ENCODE assay signal across 17 cellular contexts in genomic region chr6:166487148-166487547, GRCh38.
DNase-seq lines count a peak whose midpoint lies in the region; ATAC-seq and TF ChIP-seq lines count a peak whose summit lies in the region.
"Had no signal": no experiment of that assay in that cellular context is flagged by ENCODE, and none has a peak within 500 bp of the region (broad histone marks: within the 10 kb centered on the region; RNA-seq: fewer than 3 reads in every experiment).

No MANE protein-coding gene starts in this region.

- no peaks in the 10 kb centered on the region for H3K9me2 ChIP-seq in DOHH2 (replicated peaks; ENCODE audit: control insufficient read depth, low read length)

- peaks cover 19% of the 10 kb centered on the region for H3K4me1 Mint-ChIP-seq in activated CD4-positive, alpha-beta T cell treated with anti-CD3 and anti-CD28 coated beads for 36 hours
- peaks cover 10% of the 10 kb centered on the region for H3K4me1 Mint-ChIP-seq in activated naive CD8-positive, alpha-beta T cell treated with anti-CD3 and anti-CD28 coated beads for 36 hours
- H3K4me1 Mint-ChIP-seq in natural killer cell treated with Interleukin-12 subunit alpha and Interleukin-12 subunit beta and Interleukin-15 and Interleukin-18, amount 100 ng/mL, for 72 hours (ENCODE audit: low read depth in 2 of 2) = peaks cover 14 to 18% of the 10 kb centered on the region in 2 donors
- peaks cover 23% of the 10 kb centered on the region for H3K4me1 Mint-ChIP-seq in chondrocyte (ENCODE audit: low read depth)

- H3K27ac ChIP-seq in DOHH2 (ENCODE audit: low read depth, low read length) = peak overlapping the region; percentile 85
- no peak overlapping the region for H3K27ac ChIP-seq in coronary artery
- H3K27ac ChIP-seq: neural progenitor cell had no signal

- POLR2A ChIA-PET in activated CD4-positive, alpha-beta T cell treated with anti-CD3 and anti-CD28 coated beads for 36 hours (lab: Charles Lee) = no interaction called here

- H3K4me3 ChIP-seq in DOHH2 (ENCODE audit: low read length) (0 out of 2 replicates have a peak overlapping the region, but pooled peaks have one; percentile 53), coronary artery (no peak overlapping the region)
- H3K4me3 ChIP-seq: gastrocnemius medialis, GM12878, neural progenitor cell had no signal

- peak overlapping the region; percentile 69; the same call in 1 of the 2 replicates for H3K4me2 ChIP-seq in DOHH2 (ENCODE audit: low read length)
- H3K4me2 ChIP-seq: neural progenitor cell had no signal

- no peaks in the 10 kb centered on the region for H3K79me2 ChIP-seq in DOHH2 (ENCODE audit: control insufficient read depth, low read length)

- ATAC-seq in activated CD4-positive, alpha-beta T cell treated with anti-CD3 and anti-CD28 coated beads for 36 hours = no peak
- no peak for ATAC-seq in natural killer cell treated with Interleukin-12 subunit alpha and Interleukin-12 subunit beta and Interleukin-15 and Interleukin-18, amount 100 ng/mL, for 72 hours
- no peak for ATAC-seq in HG03432 (IDR thresholded peaks at IDR 0.05; ENCODE audit: unreplicated experiment)
- ATAC-seq: gastrocnemius medialis, sciatic nerve had no signal

- peaks cover 3% of the 10 kb centered on the region; the same call in 1 of the 2 replicates for H3F3A ChIP-seq in DOHH2 (ENCODE audit: control insufficient read depth, insufficient read depth)

- H3K36me3 Mint-ChIP-seq in activated CD4-positive, alpha-beta T cell treated with anti-CD3 and anti-CD28 coated beads for 36 hours (ENCODE audit: low read depth) = peaks cover 13% of the 10 kb centered on the region
- H3K36me3 Mint-ChIP-seq in activated naive CD8-positive, alpha-beta T cell treated with anti-CD3 and anti-CD28 coated beads for 36 hours = peaks cover 16% of the 10 kb centered on the region
- peaks cover 10% of the 10 kb centered on the region for H3K36me3 Mint-ChIP-seq in natural killer cell treated with Interleukin-12 subunit alpha and Interleukin-12 subunit beta and Interleukin-15 and Interleukin-18, amount 100 ng/mL, for 72 hours
- H3K36me3 Mint-ChIP-seq in chondrocyte (ENCODE audit: low read depth) = peaks cover 42% of the 10 kb centered on the region

- no peak for TF ChIP-seq CTCF in DOHH2 (IDR thresholded peaks at IDR 0.05; ENCODE audit: low read depth, low read length, poor library complexity, severe bottlenecking)
- TF ChIP-seq CTCF in chondrocyte (IDR thresholded peaks at IDR 0.05) = no peak
- no peak for TF ChIP-seq CTCF in coronary artery (IDR thresholded peaks at IDR 0.05)

- H3K36me3 ChIP-seq in DOHH2 (ENCODE audit: control insufficient read depth, low read length) = peaks cover 3% of the 10 kb centered on the region; the same call in 1 of the 2 replicates
- H3K36me3 ChIP-seq: neural progenitor cell had no signal

- H3K4me1 ChIP-seq in DOHH2 (ENCODE audit: control insufficient read depth, low read length) = peaks cover 59% of the 10 kb centered on the region

- no peaks in the 10 kb centered on the region for H3K27me3 Mint-ChIP-seq in activated CD4-positive, alpha-beta T cell treated with anti-CD3 and anti-CD28 coated beads for 36 hours
- H3K27me3 Mint-ChIP-seq in activated naive CD8-positive, alpha-beta T cell treated with anti-CD3 and anti-CD28 coated beads for 36 hours = no peaks in the 10 kb centered on the region
- H3K27me3 Mint-ChIP-seq in natural killer cell treated with Interleukin-12 subunit alpha and Interleukin-12 subunit beta and Interleukin-15 and Interleukin-18, amount 100 ng/mL, for 72 hours = no peaks in the 10 kb centered on the region
- H3K27me3 Mint-ChIP-seq in chondrocyte (ENCODE audit: low read depth) = no peaks in the 10 kb centered on the region

- no peaks in the 10 kb centered on the region for H4K20me1 ChIP-seq in DOHH2 (ENCODE audit: control insufficient read depth, insufficient read depth, low read depth, low read length)

- intact Hi-C loops in activated CD4-positive, alpha-beta T cell treated with anti-CD3 and anti-CD28 coated beads for 36 hours (cut with DNase I, micrococcal nuclease) = loop anchor here (5.0 kb wide), 1 partner anchor 70 kb away; no protein-coding TSS in a partner anchor

- peaks cover 6% of the 10 kb centered on the region; the same call in 1 of the 2 replicates for H3K9me3 ChIP-seq in DOHH2 (ENCODE audit: control insufficient read depth, insufficient read depth, low read length)
- H3K9me3 ChIP-seq: gastrocnemius medialis had no signal

- CTCF ChIA-PET in activated CD4-positive, alpha-beta T cell treated with anti-CD3 and anti-CD28 coated beads for 36 hours (lab: Charles Lee) = interaction anchor here (0.8 kb wide), 1 partner anchor 76 kb away, joined by 3 read pairs; no protein-coding TSS in a partner anchor

- no peak for DNase-seq in activated CD4-positive, alpha-beta T cell treated with anti-CD3 and anti-CD28 coated beads for 36 hours
- no peak for DNase-seq in activated CD4-positive, alpha-beta T cell treated with anti-CD3 and anti-CD28 coated beads for 4 hours
- no peak for DNase-seq in activated naive CD8-positive, alpha-beta T cell treated with anti-CD3 and anti-CD28 coated beads for 36 hours
- peak; percentile 46 for DNase-seq in natural killer cell treated with Interleukin-12 subunit alpha and Interleukin-12 subunit beta and Interleukin-15 and Interleukin-18, amount 100 ng/mL, for 72 hours (ENCODE audit: low spot score)
- DNase-seq in chondrocyte (ENCODE audit: low spot score) = no peak
- no peak for DNase-seq in coronary artery (ENCODE audit: low spot score)
- DNase-seq: amygdala; COR-L47; mesenchymal stem cell; NCI-H446; stimulated activated CD4-positive, alpha-beta T cell treated with anti-CD3 and anti-CD28 coated beads, Interleukin-2, amount 100 ng/mL, for 48 hours had no signal

- H3K4me3 Mint-ChIP-seq in activated CD4-positive, alpha-beta T cell treated with anti-CD3 and anti-CD28 coated beads for 36 hours = peak overlapping the region; percentile 65
- no peak overlapping the region for H3K4me3 Mint-ChIP-seq in activated naive CD8-positive, alpha-beta T cell treated with anti-CD3 and anti-CD28 coated beads for 36 hours
- peak overlapping the region; percentile 70 for H3K4me3 Mint-ChIP-seq in natural killer cell treated with Interleukin-12 subunit alpha and Interleukin-12 subunit beta and Interleukin-15 and Interleukin-18, amount 100 ng/mL, for 72 hours
- H3K4me3 Mint-ChIP-seq in chondrocyte (ENCODE audit: unreplicated experiment) = no peak overlapping the region
- H3K4me3 Mint-ChIP-seq: neural progenitor cell had no signal

- H3K27ac Mint-ChIP-seq in activated CD4-positive, alpha-beta T cell treated with anti-CD3 and anti-CD28 coated beads for 36 hours = peak overlapping the region; percentile 98
- H3K27ac Mint-ChIP-seq in activated naive CD8-positive, alpha-beta T cell treated with anti-CD3 and anti-CD28 coated beads for 36 hours = peak overlapping the region; percentile 93
- H3K27ac Mint-ChIP-seq in natural killer cell treated with Interleukin-12 subunit alpha and Interleukin-12 subunit beta and Interleukin-15 and Interleukin-18, amount 100 ng/mL, for 72 hours = peak overlapping the region; percentile 77 to 85
- no peak overlapping the region for H3K27ac Mint-ChIP-seq in chondrocyte (ENCODE audit: unreplicated experiment)
- H3K27ac Mint-ChIP-seq: neural progenitor cell had no signal

- H3K9me3 Mint-ChIP-seq in activated CD4-positive, alpha-beta T cell treated with anti-CD3 and anti-CD28 coated beads for 36 hours (ENCODE audit: low read depth) = peaks cover 11% of the 10 kb centered on the region
- peaks cover 6% of the 10 kb centered on the region for H3K9me3 Mint-ChIP-seq in activated naive CD8-positive, alpha-beta T cell treated with anti-CD3 and anti-CD28 coated beads for 36 hours
- no peaks in the 10 kb centered on the region for H3K9me3 Mint-ChIP-seq in natural killer cell treated with Interleukin-12 subunit alpha and Interleukin-12 subunit beta and Interleukin-15 and Interleukin-18, amount 100 ng/mL, for 72 hours
- H3K9me3 Mint-ChIP-seq in chondrocyte (ENCODE audit: low read depth) = no peaks in the 10 kb centered on the region
- H3K9me3 Mint-ChIP-seq: neural progenitor cell had no signal

- H3K27me3 ChIP-seq in DOHH2 (ENCODE audit: control insufficient read depth, low read length) = no peaks in the 10 kb centered on the region
- H3K27me3 ChIP-seq: gastrocnemius medialis, neural progenitor cell had no signal

Comparison
In these comparisons a context has a peak if more than half of its experiments do, and no peak if none do; other contexts are left out.
1. H3K4me3 Mint-ChIP-seq: peak in activated CD4-positive, alpha-beta T cell treated with anti-CD3 and anti-CD28 coated beads for 36 hours (single experiment) and natural killer cell treated with Interleukin-12 subunit alpha and Interleukin-12 subunit beta and Interleukin-15 and Interleukin-18, amount 100 ng/mL, for 72 hours (single experiment); none in activated naive CD8-positive, alpha-beta T cell treated with anti-CD3 and anti-CD28 coated beads for 36 hours (single experiment) and chondrocyte (single experiment).